9 cellular contexts compared by ENCODE assay signal in the genomic region with DNA sequence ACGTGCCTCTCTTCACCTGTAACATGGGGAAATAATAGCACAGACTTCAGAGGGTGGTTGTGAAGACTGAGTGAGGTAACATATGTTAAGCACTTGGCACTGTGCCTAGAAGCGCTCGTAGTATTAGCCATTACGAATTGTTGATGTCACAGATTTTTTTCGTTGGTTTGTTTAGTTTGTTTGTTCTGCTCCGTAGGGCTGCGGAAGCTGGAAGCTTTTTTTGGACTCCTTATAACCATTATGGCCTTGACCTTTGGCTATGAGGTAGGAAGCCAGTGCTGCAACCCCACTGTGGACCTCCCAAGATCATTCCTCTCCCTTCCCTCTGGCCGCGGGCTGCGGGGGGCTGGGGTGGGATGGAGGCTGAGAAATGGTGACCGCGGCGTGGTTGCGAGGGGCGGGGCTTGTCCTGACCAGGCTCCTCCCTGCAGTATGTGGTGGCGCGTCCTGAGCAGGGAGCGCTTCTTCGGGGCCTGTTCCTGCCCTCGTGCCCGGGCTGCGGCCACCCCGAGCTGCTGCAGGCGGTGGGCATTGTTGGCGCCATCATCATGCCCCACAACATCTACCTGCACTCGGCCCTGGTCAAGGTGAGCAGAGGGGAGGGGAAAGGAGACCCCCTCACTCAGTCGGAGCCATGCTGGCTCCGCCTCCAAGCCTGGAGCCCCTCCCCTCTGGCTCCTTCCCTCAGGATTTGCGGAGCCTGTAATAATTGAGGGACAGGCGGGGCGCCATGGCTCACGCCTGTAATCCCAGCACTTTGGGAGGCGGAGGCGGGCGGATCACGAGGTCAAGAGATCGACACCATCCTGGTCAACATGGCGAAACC. TPM values are rescaled to one million over a fixed set of nuclear protein-coding genes. Genes with fewer than 3 reads are reported as not detected.
DNase-seq lines count a peak whose midpoint lies in the region; ATAC-seq and TF ChIP-seq lines count a peak whose summit lies in the region.
"Had no signal": no experiment of that assay in that cellular context is flagged by ENCODE, and none has a peak within 500 bp of the region (broad histone marks: within the 10 kb centered on the region; RNA-seq: fewer than 3 reads in every experiment).

No MANE protein-coding gene starts in this region.

- 15% methylated on average over 24 of the region's 38 CpGs for WGBS in esophagus muscularis mucosa

- H3K9me3 Mint-ChIP-seq in activated CD4-positive, alpha-beta memory T cell treated with anti-CD3 and anti-CD28 coated beads for 36 hours: no peaks in the 10 kb centered on the region
- no peaks in the 10 kb centered on the region for H3K9me3 Mint-ChIP-seq in activated CD4-positive, alpha-beta memory T cell treated with anti-CD3 and anti-CD28 coated beads, Interleukin-2, amount 10 ng/mL, durations not matched to agents 7 days and 5 days
- H3K9me3 Mint-ChIP-seq in natural killer cell: no peaks in the 10 kb centered on the region
- H3K9me3 Mint-ChIP-seq: CD8-positive, alpha-beta memory T cell had no signal

- no peaks in the 10 kb centered on the region for H3K36me3 ChIP-seq in esophagus muscularis mucosa

- intact Hi-C loops in activated CD4-positive, alpha-beta memory T cell treated with anti-CD3 and anti-CD28 coated beads for 36 hours (cut with micrococcal nuclease): no loop called here
- intact Hi-C loops in esophagus muscularis mucosa (cut with DNase I): no loop called here
- intact Hi-C loops in natural killer cell (cut with micrococcal nuclease): no loop called here

- TF ChIP-seq POLR2A in esophagus muscularis mucosa (IDR thresholded peaks at IDR 0.05; ENCODE audit: low read depth): no peak

- POLR2A ChIA-PET in activated CD4-positive, alpha-beta memory T cell treated with anti-CD3 and anti-CD28 coated beads for 36 hours (lab: Charles Lee): no interaction called here
- POLR2A ChIA-PET in activated CD4-positive, alpha-beta memory T cell treated with anti-CD3 and anti-CD28 coated beads, Interleukin-2, amount 10 ng/mL, durations not matched to agents 7 days and 5 days (lab: Charles Lee): interaction anchor here (0.7 kb wide), 1 partner anchor 9 kb away, joined by 3 read pairs; no protein-coding TSS in a partner anchor
- POLR2A ChIA-PET in RWPE1 (lab: Yijun Ruan, JAX; ENCODE audit: low non-redundant PET): no interaction called here

- no peak overlapping the region for H3K27ac Mint-ChIP-seq in activated CD4-positive, alpha-beta memory T cell treated with anti-CD3 and anti-CD28 coated beads for 36 hours
- no peak overlapping the region for H3K27ac Mint-ChIP-seq in activated CD4-positive, alpha-beta memory T cell treated with anti-CD3 and anti-CD28 coated beads, Interleukin-2, amount 10 ng/mL, durations not matched to agents 7 days and 5 days
- H3K27ac Mint-ChIP-seq in natural killer cell: peak overlapping the region in 1 of 2 donors; percentile 79

- H3K36me3 Mint-ChIP-seq in activated CD4-positive, alpha-beta memory T cell treated with anti-CD3 and anti-CD28 coated beads for 36 hours: no peaks in the 10 kb centered on the region
- no peaks in the 10 kb centered on the region for H3K36me3 Mint-ChIP-seq in activated CD4-positive, alpha-beta memory T cell treated with anti-CD3 and anti-CD28 coated beads, Interleukin-2, amount 10 ng/mL, durations not matched to agents 7 days and 5 days (ENCODE audit: low read depth)
- no peaks in the 10 kb centered on the region for H3K36me3 Mint-ChIP-seq in natural killer cell
- H3K36me3 Mint-ChIP-seq: CD8-positive, alpha-beta memory T cell had no signal

- peak overlapping the region; percentile 39 for H3K4me3 Mint-ChIP-seq in activated CD4-positive, alpha-beta memory T cell treated with anti-CD3 and anti-CD28 coated beads for 36 hours
- no peak overlapping the region for H3K4me3 Mint-ChIP-seq in activated CD4-positive, alpha-beta memory T cell treated with anti-CD3 and anti-CD28 coated beads, Interleukin-2, amount 10 ng/mL, durations not matched to agents 7 days and 5 days
- peak overlapping the region; percentile 17 for H3K4me3 Mint-ChIP-seq in natural killer cell

- peaks cover 0 to 2% (median 0%) of the 10 kb centered on the region in 4 donors for H3K27me3 ChIP-seq in esophagus muscularis mucosa

- H3K27ac ChIP-seq in RWPE1 (peak overlapping the region; percentile 89), esophagus muscularis mucosa (replicated peaks in 1 of 4) (no peak overlapping the region)

- H3K4me1 Mint-ChIP-seq in activated CD4-positive, alpha-beta memory T cell treated with anti-CD3 and anti-CD28 coated beads for 36 hours (ENCODE audit: low read depth): no peaks in the 10 kb centered on the region
- peaks cover 4% of the 10 kb centered on the region for H3K4me1 Mint-ChIP-seq in activated CD4-positive, alpha-beta memory T cell treated with anti-CD3 and anti-CD28 coated beads, Interleukin-2, amount 10 ng/mL, durations not matched to agents 7 days and 5 days
- H3K4me1 Mint-ChIP-seq in natural killer cell: peaks cover 7 to 18% of the 10 kb centered on the region in 2 donors

- peak overlapping the region; percentile 36 to 51 (median 45) for H3K4me3 ChIP-seq in esophagus muscularis mucosa

- H3K9me3 ChIP-seq in esophagus muscularis mucosa: no peaks in the 10 kb centered on the region

- TF ChIP-seq CTCF in RWPE1 (conservative IDR thresholded peaks at IDR 0.05; ENCODE audit: low read depth) (no peak), esophagus muscularis mucosa (IDR thresholded peaks at IDR 0.05) (no peak), natural killer cell (IDR thresholded peaks at IDR 0.05) (no peak)

- CTCF ChIA-PET in activated CD4-positive, alpha-beta memory T cell treated with anti-CD3 and anti-CD28 coated beads for 36 hours (lab: Charles Lee): interaction anchor here (1.8 kb wide), 1 partner anchor 89 kb away, joined by 3 read pairs; no protein-coding TSS in a partner anchor
- CTCF ChIA-PET in activated CD4-positive, alpha-beta memory T cell treated with anti-CD3 and anti-CD28 coated beads, Interleukin-2, amount 10 ng/mL, durations not matched to agents 7 days and 5 days (lab: Charles Lee): interaction anchor here (1.0 kb wide), 1 partner anchor 29 kb away, joined by 3 read pairs; no protein-coding TSS in a partner anchor
- CTCF ChIA-PET in RWPE1 (lab: Yijun Ruan, JAX): interaction anchor here (0.7 kb wide), 1 partner anchor 299 kb away, joined by 4 read pairs; no protein-coding TSS in a partner anchor

- peaks cover 2% of the 10 kb centered on the region for H3K27me3 Mint-ChIP-seq in activated CD4-positive, alpha-beta memory T cell treated with anti-CD3 and anti-CD28 coated beads for 36 hours
- H3K27me3 Mint-ChIP-seq in activated CD4-positive, alpha-beta memory T cell treated with anti-CD3 and anti-CD28 coated beads, Interleukin-2, amount 10 ng/mL, durations not matched to agents 7 days and 5 days: peaks cover 13% of the 10 kb centered on the region
- peaks cover 0 to 2% of the 10 kb centered on the region in 2 donors for H3K27me3 Mint-ChIP-seq in natural killer cell (ENCODE audit: low read depth in 2 of 2)

- no peak for TF ChIP-seq EP300 in esophagus muscularis mucosa (IDR thresholded peaks at IDR 0.05)

- H3K4me1 ChIP-seq in esophagus muscularis mucosa: peaks cover 10 to 12% (median 11%) of the 10 kb centered on the region in 4 donors

- no peak for DNase-seq in activated CD4-positive, alpha-beta memory T cell treated with anti-CD3 and anti-CD28 coated beads for 36 hours
- DNase-seq in activated CD4-positive, alpha-beta memory T cell treated with anti-CD3 and anti-CD28 coated beads, Interleukin-2, amount 10 ng/mL, durations not matched to agents 7 days and 5 days: no peak
- DNase-seq in RWPE1 (ENCODE audit: low spot score): no peak
- no peak for DNase-seq in esophagus muscularis mucosa (ENCODE audit: extremely low spot score)
- DNase-seq in natural killer cell: no peak
- no peak for DNase-seq in cortex of kidney (lab: John Stamatoyannopoulos, UW)

- ATAC-seq in natural killer cell (peak; percentile 43 to 71 (median 65)), GM18873 (IDR thresholded peaks at IDR 0.05; ENCODE audit: low FRiP score, unreplicated experiment) (no peak), GM18520 (IDR thresholded peaks at IDR 0.05; ENCODE audit: unreplicated experiment) (no peak)

RNA-seq across cellular contexts. Expression of a gene that starts 5.5 kb away (rescaled TPM):
- total RNA-seq in activated CD4-positive, alpha-beta memory T cell treated with anti-CD3 and anti-CD28 coated beads for 36 hours: under 1 TPM; 0.10 to 0.26 TPM
- total RNA-seq in activated CD4-positive, alpha-beta memory T cell treated with anti-CD3 and anti-CD28 coated beads, Interleukin-2, amount 10 ng/mL, durations not matched to agents 7 days and 5 days: under 1 TPM; 0.13 to 0.25 TPM
- total RNA-seq in esophagus muscularis mucosa (10 to 100 TPM in 2 of 4 donors, 1 to 10 TPM in 2; 5.6 to 38.1 (median 20.7) TPM), natural killer cell (10 to 100 TPM; 17.9 to 53.5 (median 35.5) TPM)

RNA-seq across cellular contexts. Expression of a gene that starts 12.1 kb away (rescaled TPM):
- 10 to 100 TPM; 64.4 to 69.7 TPM for total RNA-seq in activated CD4-positive, alpha-beta memory T cell treated with anti-CD3 and anti-CD28 coated beads for 36 hours
- 100 to 1,000 TPM; 203 to 205 TPM for total RNA-seq in activated CD4-positive, alpha-beta memory T cell treated with anti-CD3 and anti-CD28 coated beads, Interleukin-2, amount 10 ng/mL, durations not matched to agents 7 days and 5 days
- total RNA-seq in esophagus muscularis mucosa (100 to 1,000 TPM; 121 to 176 (median 137) TPM), natural killer cell (100 to 1,000 TPM; 223 to 273 (median 228) TPM)

RNA-seq across cellular contexts. Expression of a gene that starts 30.9 kb away (rescaled TPM):
- not detected for total RNA-seq in activated CD4-positive, alpha-beta memory T cell treated with anti-CD3 and anti-CD28 coated beads for 36 hours
- total RNA-seq in activated CD4-positive, alpha-beta memory T cell treated with anti-CD3 and anti-CD28 coated beads, Interleukin-2, amount 10 ng/mL, durations not matched to agents 7 days and 5 days: not detected
- total RNA-seq in esophagus muscularis mucosa: not detected
- total RNA-seq in natural killer cell: under 1 TPM in 1 of 3 donors, not detected in 2; 0.26 TPM
- total RNA-seq: CD8-positive, alpha-beta memory T cell had no signal

RNA-seq across cellular contexts. Expression of a gene that starts 31.3 kb away (rescaled TPM):
- total RNA-seq in activated CD4-positive, alpha-beta memory T cell treated with anti-CD3 and anti-CD28 coated beads for 36 hours: not detected
- total RNA-seq in activated CD4-positive, alpha-beta memory T cell treated with anti-CD3 and anti-CD28 coated beads, Interleukin-2, amount 10 ng/mL, durations not matched to agents 7 days and 5 days: not detected
- total RNA-seq in esophagus muscularis mucosa: under 1 TPM in 1 of 4 donors, not detected in 3; 0.86 TPM
- 1 to 10 TPM; 1.5 to 1.8 (median 1.6) TPM for total RNA-seq in natural killer cell
- total RNA-seq: CD8-positive, alpha-beta memory T cell had no signal

Comparison
In these comparisons a context has a peak if more than half of its experiments do, and no peak if none do; other contexts are left out.
1. ATAC-seq: peak in natural killer cell (3 of 3); none in GM18873 (single experiment) and GM18520 (single experiment).
2. RNA of a gene that starts 5.5 kb away (total RNA-seq): 17.9 to 53.5 TPM in natural killer cell and 5.6 to 38.1 TPM in esophagus muscularis mucosa; 0.10 to 0.26 TPM in activated CD4-positive, alpha-beta memory T cell treated with anti-CD3 and anti-CD28 coated beads for 36 hours and 0.13 to 0.25 TPM in activated CD4-positive, alpha-beta memory T cell treated with anti-CD3 and anti-CD28 coated beads, Interleukin-2, amount 10 ng/mL, durations not matched to agents 7 days and 5 days; every median in the first group is over 4 times any median in the second.